8 cellular contexts compared by ENCODE assay signal in genomic region chr5:115246361-115246991, GRCh38. TPM values are rescaled to one million over a fixed set of nuclear protein-coding genes. Genes with fewer than 3 reads are reported as not detected.
DNase-seq lines count a peak whose midpoint lies in the region; TF ChIP-seq lines count a peak whose summit lies in the region.

No MANE protein-coding gene starts in this region.

- peaks cover 20% of the 10 kb centered on the region; the same call in 1 of the 2 replicates for H3K36me3 ChIP-seq in Karpas-422 (ENCODE audit: insufficient read depth, low read length)
- H3K36me3 ChIP-seq in prostate gland: no peaks in the 10 kb centered on the region

- intact Hi-C loops in prostate gland (cut with DNase I): no loop called here

- H3K9ac ChIP-seq in Karpas-422 (ENCODE audit: low read length): no peak overlapping the region

- H3K9me3 ChIP-seq in Karpas-422 (ENCODE audit: low read length) (no peaks in the 10 kb centered on the region), prostate gland (no peaks in the 10 kb centered on the region)

- peaks cover 95% of the 10 kb centered on the region for H3K79me2 ChIP-seq in Karpas-422 (ENCODE audit: low read length)

- H2AFZ ChIP-seq in Karpas-422 (ENCODE audit: low read length): no peak overlapping the region

- DNase-seq in Daoy (ENCODE audit: low read depth) (peak; percentile 10), GM20000 (ENCODE audit: low spot score) (peak; percentile 34), Karpas-422 (peak; percentile 80), SHP77 treated with DMSO at 0.1 percent for 48 hours (lab: John Stamatoyannopoulos, UW) (peak; percentile 43), fibroblast of pulmonary artery (ENCODE audit: low read depth) (peak; percentile 62), prostate gland (ENCODE audit: low spot score) (no peak)
- no peak for DNase-seq in stimulated activated CD4-positive, alpha-beta T cell treated with anti-CD3 and anti-CD28 coated beads, Interleukin-15, amount 100 ng/mL, for 24 hours
- no peak for DNase-seq in stimulated activated naive CD4-positive, alpha-beta T cell treated with Interleukin-2 at 50 U/mL for 16 hours (lab: John Stamatoyannopoulos, UW)

- H3K27ac ChIP-seq in Karpas-422 (ENCODE audit: low read length) (no peak overlapping the region), prostate gland (no peak overlapping the region)

- no peak overlapping the region for H3K4me3 ChIP-seq in Karpas-422 (ENCODE audit: low read length)
- H3K4me3 ChIP-seq in fibroblast of pulmonary artery (replicated peaks; ENCODE audit: low read depth, low read length): no peak overlapping the region
- no peak overlapping the region for H3K4me3 ChIP-seq in prostate gland

- H3K27me3 ChIP-seq in Karpas-422 (ENCODE audit: low read length) (no peaks in the 10 kb centered on the region), prostate gland (replicated peaks; ENCODE audit: insufficient read depth) (no peaks in the 10 kb centered on the region)

- H4K20me1 ChIP-seq in Karpas-422 (ENCODE audit: insufficient read depth, low read depth, low read length): 0 out of 2 replicates have a peak, but pooled peaks cover 4% of the 10 kb centered on the region

- TF ChIP-seq CTCF in GM20000 (IDR thresholded peaks at IDR 0.05; ENCODE audit: extremely low read depth, missing control alignments) (peak; percentile 30), fibroblast of pulmonary artery (IDR thresholded peaks at IDR 0.05; ENCODE audit: low read length, missing control alignments) (peak; percentile 68), prostate gland (IDR thresholded peaks at IDR 0.05) (peak; percentile 33 to 70 (median 63))

- WGBS in prostate gland: 30% methylated on average over 3 of the region's 3 CpGs

- no peaks in the 10 kb centered on the region for H3K9me2 ChIP-seq in Karpas-422 (replicated peaks; ENCODE audit: insufficient read depth, low read length)

- H3K4me1 ChIP-seq in Karpas-422 (ENCODE audit: low read length) (peaks cover 38% of the 10 kb centered on the region), prostate gland (replicated peaks) (no peaks in the 10 kb centered on the region)

- H3K4me2 ChIP-seq in Karpas-422 (ENCODE audit: low read depth, low read length, poor library complexity, severe bottlenecking): no peak overlapping the region

- TF ChIP-seq POLR2A in prostate gland (IDR thresholded peaks at IDR 0.05): no peak

RNA-seq across cellular contexts. Expression of gene PGGT1B, which starts 16.2 kb away (rescaled TPM):
- 12.0 and 20.6 TPM in 2 replicates for total RNA-seq in Daoy (2014; rRNA removed; shearing (Covaris generic))
- 26.4 and 31.7 TPM in 2 replicates for total RNA-seq in Karpas-422 (2014; rRNA removed; shearing (Covaris generic); ENCODE audit: low replicate concordance)
- total RNA-seq in prostate gland: 10 to 100 TPM in 1 of 2 donors, 1 to 10 TPM in 1; 9.1 to 15.3 TPM

RNA-seq across cellular contexts. Expression of gene CCDC112, which starts 50.0 kb away (rescaled TPM):
- total RNA-seq in Daoy (2014; rRNA removed; shearing (Covaris generic)): 9.7 and 12.6 TPM in 2 replicates
- 8.0 and 13.0 TPM in 2 replicates for total RNA-seq in Karpas-422 (2014; rRNA removed; shearing (Covaris generic); ENCODE audit: low replicate concordance)
- total RNA-seq in prostate gland: 10 to 100 TPM in 1 of 2 donors, 1 to 10 TPM in 1; 9.4 to 12.9 TPM

Comparison
In these comparisons a context has a peak if more than half of its experiments do, and no peak if none do; other contexts are left out.
1. DNase-seq: peak in Daoy (single experiment), GM20000 (single experiment), Karpas-422 (single experiment), SHP77 treated with DMSO at 0.1 percent for 48 hours (single experiment) and fibroblast of pulmonary artery (single experiment); none in prostate gland (single experiment), stimulated activated CD4-positive, alpha-beta T cell treated with anti-CD3 and anti-CD28 coated beads, Interleukin-15, amount 100 ng/mL, for 24 hours (single experiment) and stimulated activated naive CD4-positive, alpha-beta T cell treated with Interleukin-2 at 50 U/mL for 16 hours (single experiment).
2. Peak in every context shown above with its lines, with median percentiles within 50 percentile points of each other: CTCF ChIP-seq.